11 cellular contexts compared by ENCODE assay signal in the genomic region with DNA sequence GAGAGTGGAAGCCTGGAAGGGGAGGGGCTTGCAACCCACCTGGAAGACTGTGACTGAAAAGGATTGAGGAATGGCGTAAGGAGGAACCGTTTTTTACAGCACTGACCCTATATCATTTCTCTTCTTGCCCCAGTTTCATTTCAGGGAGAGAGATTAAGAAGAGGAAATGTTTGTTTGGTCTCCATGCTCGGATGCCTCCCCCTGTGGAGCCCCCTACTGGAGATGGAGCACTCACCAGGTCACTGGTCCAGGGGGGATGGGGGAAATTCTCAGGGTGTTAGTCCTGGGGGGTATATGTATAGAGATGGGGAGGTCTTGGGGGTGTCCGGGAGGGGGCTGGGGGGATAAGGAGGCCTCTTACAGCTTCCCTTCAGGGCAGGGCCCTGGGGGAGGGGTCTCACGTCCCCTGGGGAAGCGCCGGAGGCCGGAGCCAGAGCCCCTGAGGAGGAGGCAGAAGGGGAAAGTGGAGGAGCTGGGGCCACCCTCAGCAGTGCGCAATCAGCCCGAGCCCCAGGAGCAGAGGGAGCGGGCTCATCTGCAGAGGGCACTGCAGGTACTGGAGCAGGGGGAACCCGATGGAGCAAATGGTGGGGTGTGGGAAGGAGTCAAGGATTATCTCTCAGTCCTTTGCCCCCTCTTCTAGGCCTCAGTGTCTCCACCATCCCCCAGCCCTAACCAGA. TPM values are rescaled to one million over a fixed set of nuclear protein-coding genes. Genes with fewer than 3 reads are reported as not detected.
A peak's percentile ranks its signal among the peaks of the same experiment; 100 is the strongest.
DNase-seq lines count a peak whose midpoint lies in the region; ATAC-seq, FAIRE-seq and TF ChIP-seq lines count a peak whose summit lies in the region.
"Had no signal": no experiment of that assay in that cellular context is flagged by ENCODE, and none has a peak within 500 bp of the region (broad histone marks: within the 10 kb centered on the region; RNA-seq: fewer than 3 reads in every experiment).

No MANE protein-coding gene starts in this region.

- H3K9ac ChIP-seq in smooth muscle cell (ENCODE audit: low read depth): no peak overlapping the region

- H3K27me3 Mint-ChIP-seq in activated CD4-positive, alpha-beta memory T cell treated with anti-CD3 and anti-CD28 coated beads for 36 hours: no peaks in the 10 kb centered on the region
- no peaks in the 10 kb centered on the region for H3K27me3 Mint-ChIP-seq in activated CD4-positive, alpha-beta memory T cell treated with anti-CD3 and anti-CD28 coated beads, Interleukin-2, amount 10 ng/mL, durations not matched to agents 7 days and 5 days
- H3K27me3 Mint-ChIP-seq in effector memory CD8-positive, alpha-beta T cell: no peaks in the 10 kb centered on the region

- H3K9me3 ChIP-seq in smooth muscle cell (replicated peaks; ENCODE audit: low read depth) (no peaks in the 10 kb centered on the region), Peyer's patch (no peaks in the 10 kb centered on the region)
- H3K9me3 ChIP-seq: heart right ventricle, uterus had no signal

- peaks cover 7% of the 10 kb centered on the region for H3F3A ChIP-seq in smooth muscle cell (ENCODE audit: low read depth)

- H3K9me3 Mint-ChIP-seq in activated CD4-positive, alpha-beta memory T cell treated with anti-CD3 and anti-CD28 coated beads for 36 hours: no peaks in the 10 kb centered on the region
- H3K9me3 Mint-ChIP-seq in activated CD4-positive, alpha-beta memory T cell treated with anti-CD3 and anti-CD28 coated beads, Interleukin-2, amount 10 ng/mL, durations not matched to agents 7 days and 5 days: no peaks in the 10 kb centered on the region
- no peaks in the 10 kb centered on the region for H3K9me3 Mint-ChIP-seq in effector memory CD8-positive, alpha-beta T cell

- H2AFZ ChIP-seq in smooth muscle cell (ENCODE audit: low read depth): no peak overlapping the region

- peaks cover 34% of the 10 kb centered on the region for H3K36me3 Mint-ChIP-seq in activated CD4-positive, alpha-beta memory T cell treated with anti-CD3 and anti-CD28 coated beads for 36 hours
- H3K36me3 Mint-ChIP-seq in activated CD4-positive, alpha-beta memory T cell treated with anti-CD3 and anti-CD28 coated beads, Interleukin-2, amount 10 ng/mL, durations not matched to agents 7 days and 5 days (ENCODE audit: low read depth): peaks cover 41% of the 10 kb centered on the region
- peaks cover 89% of the 10 kb centered on the region for H3K36me3 Mint-ChIP-seq in effector memory CD8-positive, alpha-beta T cell (ENCODE audit: insufficient read depth)

- CTCF ChIA-PET in activated CD4-positive, alpha-beta memory T cell treated with anti-CD3 and anti-CD28 coated beads for 36 hours (lab: Charles Lee): interaction anchor here (1.2 to 2.0 kb wide), 3 partner anchors 11 to 24 kb away, joined by 5 to 6 read pairs (median 6); no protein-coding TSS in a partner anchor
- CTCF ChIA-PET in activated CD4-positive, alpha-beta memory T cell treated with anti-CD3 and anti-CD28 coated beads, Interleukin-2, amount 10 ng/mL, durations not matched to agents 7 days and 5 days (lab: Charles Lee): interaction anchor here (1.0 kb wide), 1 partner anchor 102 kb away, joined by 3 read pairs; no protein-coding TSS in a partner anchor

- no peak for FAIRE-seq in GM12892 (lab: Jason Lieb, UNC)

- H3K27me3 ChIP-seq in smooth muscle cell (ENCODE audit: low read depth) (no peaks in the 10 kb centered on the region), Peyer's patch (no peaks in the 10 kb centered on the region)
- H3K27me3 ChIP-seq: heart right ventricle, uterus had no signal

- TF ChIP-seq POLR2A in Peyer's patch (IDR thresholded peaks at IDR 0.05) (no peak), GM12892 (IDR thresholded peaks at IDR 0.05; ENCODE audit: low read depth, low read length) (no peak)

- no peak for ATAC-seq in effector memory CD8-positive, alpha-beta T cell (replicated peaks)
- ATAC-seq: heart right ventricle had no signal

- peak overlapping the region; percentile 99 for H3K27ac Mint-ChIP-seq in activated CD4-positive, alpha-beta memory T cell treated with anti-CD3 and anti-CD28 coated beads for 36 hours
- no peak overlapping the region for H3K27ac Mint-ChIP-seq in activated CD4-positive, alpha-beta memory T cell treated with anti-CD3 and anti-CD28 coated beads, Interleukin-2, amount 10 ng/mL, durations not matched to agents 7 days and 5 days
- H3K27ac Mint-ChIP-seq in effector memory CD8-positive, alpha-beta T cell: peak overlapping the region in 1 of 2 donors; percentile 100

- H3K4me1 Mint-ChIP-seq in activated CD4-positive, alpha-beta memory T cell treated with anti-CD3 and anti-CD28 coated beads for 36 hours (ENCODE audit: low read depth): peaks cover 67% of the 10 kb centered on the region
- H3K4me1 Mint-ChIP-seq in activated CD4-positive, alpha-beta memory T cell treated with anti-CD3 and anti-CD28 coated beads, Interleukin-2, amount 10 ng/mL, durations not matched to agents 7 days and 5 days: peaks cover 71% of the 10 kb centered on the region
- peaks cover 71 to 74% of the 10 kb centered on the region in 2 donors for H3K4me1 Mint-ChIP-seq in effector memory CD8-positive, alpha-beta T cell (ENCODE audit: low read depth in 2 of 2)

- intact Hi-C loops in activated CD4-positive, alpha-beta memory T cell treated with anti-CD3 and anti-CD28 coated beads for 36 hours (cut with micrococcal nuclease): loop anchor here (5.0 to 10.0 kb wide), 5 partner anchors 280 to 1220 kb away; a partner anchor contains a TSS

- H3K36me3 ChIP-seq in smooth muscle cell (ENCODE audit: low read depth) (no peaks in the 10 kb centered on the region), Peyer's patch (peaks cover 0 to 37% (median 0%) of the 10 kb centered on the region in 3 donors)
- H3K36me3 ChIP-seq: uterus had no signal

- DNase-seq in activated CD4-positive, alpha-beta memory T cell treated with anti-CD3 and anti-CD28 coated beads for 36 hours: no peak
- no peak for DNase-seq in activated CD4-positive, alpha-beta memory T cell treated with anti-CD3 and anti-CD28 coated beads, Interleukin-2, amount 10 ng/mL, durations not matched to agents 7 days and 5 days
- peak; percentile 20 for DNase-seq in NCI-H69 (lab: John Stamatoyannopoulos, UW)
- no peak for DNase-seq in effector memory CD8-positive, alpha-beta T cell
- no peak for DNase-seq in smooth muscle cell (lab: John Stamatoyannopoulos, UW; ENCODE audit: unreplicated experiment)
- no peak for DNase-seq in Peyer's patch
- no peak for DNase-seq in HK-2 (ENCODE audit: unreplicated experiment)
- DNase-seq in GM12892 (ENCODE audit: insufficient read length): no peak
- DNase-seq: heart right ventricle, NCI-H524 treated with DMSO at 0.1 percent for 48 hours, uterus had no signal

- peaks cover 14% of the 10 kb centered on the region for H4K20me1 ChIP-seq in smooth muscle cell (ENCODE audit: low read depth)

- H3K4me3 Mint-ChIP-seq in activated CD4-positive, alpha-beta memory T cell treated with anti-CD3 and anti-CD28 coated beads for 36 hours: no peak overlapping the region
- H3K4me3 Mint-ChIP-seq in activated CD4-positive, alpha-beta memory T cell treated with anti-CD3 and anti-CD28 coated beads, Interleukin-2, amount 10 ng/mL, durations not matched to agents 7 days and 5 days: no peak overlapping the region
- peak overlapping the region; percentile 31 to 97 for H3K4me3 Mint-ChIP-seq in effector memory CD8-positive, alpha-beta T cell

- no peak overlapping the region for H3K4me3 ChIP-seq in smooth muscle cell
- no peak overlapping the region for H3K4me3 ChIP-seq in Peyer's patch
- H3K4me3 ChIP-seq: heart right ventricle, uterus had no signal

- TF ChIP-seq CTCF in smooth muscle cell (IDR thresholded peaks at IDR 0.05; ENCODE audit: borderline replicate concordance, insufficient read depth, poor library complexity, severe bottlenecking) (peak; percentile 39), Peyer's patch (IDR thresholded peaks at IDR 0.05) (peak in 1 of 6 experiments; percentile 15)

- H3K4me2 ChIP-seq in smooth muscle cell: no peak overlapping the region

- H3K27ac ChIP-seq in smooth muscle cell (ENCODE audit: low read depth) (no peak overlapping the region), Peyer's patch (peak overlapping the region in 1 of 4 donors; percentile 89)
- H3K27ac ChIP-seq: uterus had no signal

- H3K4me1 ChIP-seq in smooth muscle cell (ENCODE audit: low read depth) (peaks cover 33% of the 10 kb centered on the region), Peyer's patch (peaks cover 0 to 43% (median 15%) of the 10 kb centered on the region in 4 donors)

- 93% methylated on average over 11 of the region's 12 CpGs for WGBS in smooth muscle cell (ENCODE audit: low lambda C conversion rate)

- POLR2A ChIA-PET in activated CD4-positive, alpha-beta memory T cell treated with anti-CD3 and anti-CD28 coated beads for 36 hours (lab: Charles Lee): interaction anchor here (0.6 to 3.5 kb wide), 3 partner anchors 11 to 197 kb away, joined by 3 to 24 read pairs (median 3); a partner anchor contains a TSS
- POLR2A ChIA-PET in activated CD4-positive, alpha-beta memory T cell treated with anti-CD3 and anti-CD28 coated beads, Interleukin-2, amount 10 ng/mL, durations not matched to agents 7 days and 5 days (lab: Charles Lee): no interaction called here

- H3K79me2 ChIP-seq in smooth muscle cell (ENCODE audit: low read depth): peaks cover 43% of the 10 kb centered on the region

RNA-seq across cellular contexts. Expression of a gene that starts 3.2 kb away (rescaled TPM):
- total RNA-seq in activated CD4-positive, alpha-beta memory T cell treated with anti-CD3 and anti-CD28 coated beads for 36 hours: 100 to 1,000 TPM; 190 to 198 TPM
- total RNA-seq in activated CD4-positive, alpha-beta memory T cell treated with anti-CD3 and anti-CD28 coated beads, Interleukin-2, amount 10 ng/mL, durations not matched to agents 7 days and 5 days: 100 to 1,000 TPM; 243 TPM
- total RNA-seq in smooth muscle cell (126 and 173 TPM in 2 replicates), Peyer's patch (100 to 1,000 TPM in 2 of 4 donors, 10 to 100 TPM in 2; 43.7 to 134 (median 96.2) TPM)
- polyA plus RNA-seq in smooth muscle cell: 289 and 298 TPM in 2 replicates
- 154 TPM for polyA plus RNA-seq in GM12892 (2012; ENCODE audit: missing spikeins)

RNA-seq across cellular contexts. Expression of a gene that starts 3.9 kb away (rescaled TPM):
- 10 to 100 TPM; 32.4 to 42.3 TPM for total RNA-seq in activated CD4-positive, alpha-beta memory T cell treated with anti-CD3 and anti-CD28 coated beads for 36 hours
- 10 to 100 TPM; 46.4 to 51.4 TPM for total RNA-seq in activated CD4-positive, alpha-beta memory T cell treated with anti-CD3 and anti-CD28 coated beads, Interleukin-2, amount 10 ng/mL, durations not matched to agents 7 days and 5 days
- total RNA-seq in smooth muscle cell (30.0 and 39.3 TPM in 2 replicates), Peyer's patch (10 to 100 TPM; 46.8 to 86.1 (median 77.3) TPM)
- 36.9 and 52.2 TPM in 2 replicates for polyA plus RNA-seq in smooth muscle cell
- polyA plus RNA-seq in GM12892 (2012; ENCODE audit: missing spikeins): 17.4 TPM

RNA-seq across cellular contexts. Expression of a gene that starts 5.1 kb away (rescaled TPM):
- 10 to 100 TPM; 34.3 to 35.8 TPM for total RNA-seq in activated CD4-positive, alpha-beta memory T cell treated with anti-CD3 and anti-CD28 coated beads for 36 hours
- total RNA-seq in activated CD4-positive, alpha-beta memory T cell treated with anti-CD3 and anti-CD28 coated beads, Interleukin-2, amount 10 ng/mL, durations not matched to agents 7 days and 5 days: 10 to 100 TPM; 35.3 to 39.7 TPM
- total RNA-seq in smooth muscle cell (8.6 and 10.4 TPM in 2 replicates), Peyer's patch (10 to 100 TPM in 3 of 4 donors, 1 to 10 TPM in 1; 5.4 to 42.1 (median 15.0) TPM)
- polyA plus RNA-seq in smooth muscle cell: 1.9 and 7.9 TPM in 2 replicates
- polyA plus RNA-seq in GM12892 (2012; ENCODE audit: missing spikeins): 4.8 TPM

RNA-seq across cellular contexts. Expression of a gene that starts 23.1 kb away (rescaled TPM):
- 100 to 1,000 TPM in 1 of 2 experiments, 10 to 100 TPM in 1; 94.6 to 103 TPM for total RNA-seq in activated CD4-positive, alpha-beta memory T cell treated with anti-CD3 and anti-CD28 coated beads for 36 hours
- total RNA-seq in activated CD4-positive, alpha-beta memory T cell treated with anti-CD3 and anti-CD28 coated beads, Interleukin-2, amount 10 ng/mL, durations not matched to agents 7 days and 5 days: 100 to 1,000 TPM; 125 to 127 TPM
- total RNA-seq in smooth muscle cell (12.0 and 21.5 TPM in 2 replicates), Peyer's patch (10 to 100 TPM; 10.9 to 28.1 (median 18.3) TPM)
- polyA plus RNA-seq in smooth muscle cell: 2.9 and 8.8 TPM in 2 replicates
- 29.9 TPM for polyA plus RNA-seq in GM12892 (2012; ENCODE audit: missing spikeins)

RNA-seq across cellular contexts. Expression of a gene that starts 39.6 kb away (rescaled TPM):
- total RNA-seq in activated CD4-positive, alpha-beta memory T cell treated with anti-CD3 and anti-CD28 coated beads for 36 hours: 10 to 100 TPM in 1 of 2 experiments, 1 to 10 TPM in 1; 9.7 to 10.1 TPM
- 1 to 10 TPM; 6.9 to 7.4 TPM for total RNA-seq in activated CD4-positive, alpha-beta memory T cell treated with anti-CD3 and anti-CD28 coated beads, Interleukin-2, amount 10 ng/mL, durations not matched to agents 7 days and 5 days
- total RNA-seq in smooth muscle cell (7.5 and 11.6 TPM in 2 replicates), Peyer's patch (1 to 10 TPM in 2 of 4 donors, under 1 TPM in 1, not detected in 1; 0.70 to 5.0 (median 2.6) TPM)
- 6.2 and 10.9 TPM in 2 replicates for polyA plus RNA-seq in smooth muscle cell
- polyA plus RNA-seq in GM12892 (2012; ENCODE audit: missing spikeins): 6.1 TPM

Comparison
In these comparisons a context has a peak if more than half of its experiments do, and no peak if none do; other contexts are left out.
1. H3K4me3 Mint-ChIP-seq: peak in effector memory CD8-positive, alpha-beta T cell (2 of 2); none in activated CD4-positive, alpha-beta memory T cell treated with anti-CD3 and anti-CD28 coated beads for 36 hours (single experiment) and activated CD4-positive, alpha-beta memory T cell treated with anti-CD3 and anti-CD28 coated beads, Interleukin-2, amount 10 ng/mL, durations not matched to agents 7 days and 5 days (single experiment).